In the genomic region with DNA sequence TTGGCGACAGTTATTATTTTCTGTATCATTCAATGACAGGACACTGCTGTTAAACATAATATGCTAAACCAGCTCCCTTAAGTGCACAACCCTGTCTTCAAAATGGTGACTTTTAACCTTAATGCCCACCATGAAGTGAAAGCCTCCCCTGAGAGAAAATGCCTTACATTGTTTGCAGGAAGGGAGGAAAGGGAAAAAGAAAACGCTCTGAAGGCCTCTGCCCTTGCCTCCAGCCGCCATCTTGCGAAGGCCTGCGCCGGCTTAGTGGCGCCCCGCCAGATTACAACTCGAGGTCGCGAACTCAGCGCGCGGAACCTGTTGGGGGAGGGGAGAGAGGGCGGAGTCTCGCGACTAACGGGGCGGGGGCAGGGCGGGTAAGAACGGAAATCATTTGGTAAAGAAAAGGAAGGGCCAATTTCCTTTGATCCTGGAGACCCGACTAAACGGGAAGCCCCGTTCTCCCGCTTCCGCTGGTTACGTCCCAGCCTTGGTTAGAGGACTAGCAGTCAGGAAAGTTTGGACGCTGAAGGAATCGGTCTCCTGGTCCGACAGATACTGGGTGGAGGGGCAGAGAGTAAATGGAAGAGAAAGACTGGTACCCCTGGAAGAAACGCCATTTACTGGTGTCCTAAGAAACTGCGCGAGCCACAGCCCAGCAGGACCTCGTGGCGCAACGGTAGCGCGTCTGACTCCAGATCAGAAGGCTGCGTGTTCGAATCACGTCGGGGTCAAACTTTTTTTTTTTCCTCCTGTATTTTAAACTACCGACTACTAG, we compare ENCODE assay signal across 8 cellular contexts. TPM values are rescaled to one million over a fixed set of nuclear protein-coding genes. Genes with fewer than 3 reads are reported as not detected.
DNase-seq lines count a peak whose midpoint lies in the region; ATAC-seq, FAIRE-seq and TF ChIP-seq lines count a peak whose summit lies in the region.

No MANE protein-coding gene starts in this region.

- no peaks in the 10 kb centered on the region for H3K36me3 ChIP-seq in adrenal gland (replicated peaks in 1 of 2)
- no peaks in the 10 kb centered on the region for H3K36me3 ChIP-seq in heart right ventricle
- H3K36me3 ChIP-seq in upper lobe of right lung: no peaks in the 10 kb centered on the region

- peak in 2 of 6 experiments; percentile 2 to 13 for TF ChIP-seq CTCF in adrenal gland (IDR thresholded peaks at IDR 0.05)
- no peak for TF ChIP-seq CTCF in heart right ventricle (IDR thresholded peaks at IDR 0.05)
- no peak for TF ChIP-seq CTCF in upper lobe of right lung (IDR thresholded peaks at IDR 0.05)

- peak; percentile 96 for FAIRE-seq in GM12891 (lab: Jason Lieb, UNC)

- ATAC-seq in HG02798 (IDR thresholded peaks at IDR 0.05; ENCODE audit: poor library complexity, unreplicated experiment): peak; percentile 79
- ATAC-seq in heart right ventricle: peak; percentile 92 to 97 (median 96)
- peak; percentile 95 for ATAC-seq in upper lobe of right lung

- WGBS in adrenal gland, 4 donors: 0 to 1% (median 0%) methylated on average over 40 to 43 of the region's 43 CpGs
- WGBS in heart right ventricle, 2 donors: 0% methylated on average over 43 of the region's 43 CpGs

- intact Hi-C loops in adrenal gland (cut with DNase I): no loop called here
- intact Hi-C loops in heart right ventricle (cut with DNase I): loop anchor here in 3 of 10 donors (1.0 to 5.0 kb wide), 2 partner anchors 12 to 89 kb away; partner anchors contain the start of genes TMPO (in 3 of the 3) and SLC25A3 (in 1 of the 3)
- intact Hi-C loops in posterior vena cava (cut with DNase I): no loop called here
- intact Hi-C loops in upper lobe of right lung (cut with DNase I): no loop called here

- peaks cover 0 to 5% of the 10 kb centered on the region in 2 donors for H3K4me1 ChIP-seq in adrenal gland (replicated peaks in 1 of 2)
- H3K4me1 ChIP-seq in heart right ventricle: peaks cover 0 to 15% (median 0%) of the 10 kb centered on the region in 9 donors
- H3K4me1 ChIP-seq in upper lobe of right lung: peaks cover 4% of the 10 kb centered on the region

- H3K9me3 ChIP-seq in adrenal gland (replicated peaks in 1 of 3): no peaks in the 10 kb centered on the region
- H3K9me3 ChIP-seq in heart right ventricle: no peaks in the 10 kb centered on the region
- no peaks in the 10 kb centered on the region for H3K9me3 ChIP-seq in upper lobe of right lung

- H3K4me3 ChIP-seq in adrenal gland: peak overlapping the region in 2 of 4 donors; percentile 52 to 75
- H3K4me3 ChIP-seq in heart right ventricle: peak overlapping the region; percentile 39 to 71 (median 62)
- H3K4me3 ChIP-seq in upper lobe of right lung: peak overlapping the region; percentile 69

- peak; percentile 59; the same call in 1 of the 2 replicates for TF ChIP-seq POLR2A in GM12891 (IDR thresholded peaks at IDR 0.05; ENCODE audit: low read depth, low read length)
- TF ChIP-seq POLR2A in adrenal gland (IDR thresholded peaks at IDR 0.05): peak in 1 of 2 donors; percentile 50

- DNase-seq in GM12891 (ENCODE audit: insufficient read length, low spot score) (peak; percentile 51), NCI-H1436 (lab: John Stamatoyannopoulos, UW) (peak; percentile 91), SW480 (ENCODE audit: low spot score) (peak; percentile 88), adrenal gland (peak; percentile 93 to 97 (median 96)), heart right ventricle (peak; percentile 93 to 96), posterior vena cava (ENCODE audit: low spot score) (peak; percentile 98), upper lobe of right lung (peak; percentile 97)

- peak overlapping the region; percentile 88 to 98 (median 95) for H3K27ac ChIP-seq in adrenal gland
- H3K27ac ChIP-seq in heart right ventricle: peak overlapping the region; percentile 87 to 98 (median 96)
- H3K27ac ChIP-seq in upper lobe of right lung: peak overlapping the region; percentile 88

- H3K27me3 ChIP-seq in adrenal gland (no peaks in the 10 kb centered on the region), heart right ventricle (no peaks in the 10 kb centered on the region), upper lobe of right lung (no peaks in the 10 kb centered on the region)

TF ChIP-seq in GM12891, 5 proteins besides CTCF, POLR2A, EP300 and RAD21:
- TF ChIP-seq PAX5 (IDR thresholded peaks at IDR 0.05; ENCODE audit: insufficient read depth, low read length, severe bottlenecking) (peak; percentile 95), SPI1 (IDR thresholded peaks at IDR 0.05; ENCODE audit: low read depth, low read length) (peak; percentile 44; the same call in 1 of the 2 replicates), POLR2AphosphoS5 (IDR thresholded peaks at IDR 0.05; ENCODE audit: low read depth, low read length) (0 out of 2 replicates have a peak, but pooled peaks have one; percentile 47), TAF1 (IDR thresholded peaks at IDR 0.05; ENCODE audit: low read depth, low read length) (peak; percentile 37; the same call in 1 of the 2 replicates), POU2F2 (IDR thresholded peaks at IDR 0.05; ENCODE audit: low read depth, low read length) (peak; percentile 75; the same call in 1 of the 2 replicates)

RNA-seq across cellular contexts. Expression of gene TMPO, which starts 11.6 kb away (rescaled TPM):
- 79.8 TPM for polyA plus RNA-seq in GM12891 (2012; ENCODE audit: low read depth, missing spikeins)
- total RNA-seq in adrenal gland: 10 to 100 TPM; 17.8 to 54.2 (median 38.7) TPM
- 10 to 100 TPM in 2 of 3 donors, 1 to 10 TPM in 1; 8.7 to 24.8 (median 13.0) TPM for polyA plus RNA-seq in adrenal gland
- 10 to 100 TPM in 8 of 10 donors, 1 to 10 TPM in 2; 9.1 to 27.6 (median 12.8) TPM for total RNA-seq in heart right ventricle
- 10 to 100 TPM; 11.1 to 17.5 TPM for polyA plus RNA-seq in heart right ventricle
- 10 to 100 TPM; 25.8 to 28.0 TPM for total RNA-seq in posterior vena cava
- total RNA-seq in upper lobe of right lung: 63.1 TPM
